ENCODE assay signal across 15 cellular contexts in genomic region chr5:147691134-147691533, GRCh38.
A peak's percentile ranks its signal among the peaks of the same experiment; 100 is the strongest.
DNase-seq lines count a peak whose midpoint lies in the region; ATAC-seq and TF ChIP-seq lines count a peak whose summit lies in the region.
"Had no signal": no experiment of that assay in that cellular context is flagged by ENCODE, and none has a peak within 500 bp of the region (broad histone marks: within the 10 kb centered on the region; RNA-seq: fewer than 3 reads in every experiment).

No MANE protein-coding gene starts in this region.

- no peak overlapping the region for H3K14ac ChIP-seq in mesenchymal stem cell (ENCODE audit: low read length in 2 of 2)

- no peak overlapping the region for H2BK12ac ChIP-seq in mesenchymal stem cell (ENCODE audit: low read length in 2 of 2)

- DNase-seq in left ventricle myocardium superior (no peak), right atrium auricular region (ENCODE audit: low spot score) (no peak), cerebellum (ENCODE audit: low spot score) (peak; percentile 20), mesenchymal stem cell (peak; percentile 7), NCI-H2171 treated with DMSO at 0.1 percent for 48 hours (lab: John Stamatoyannopoulos, UW) (no peak), testis (no peak)
- DNase-seq: BE2C; CD4-positive, alpha-beta memory T cell; COR-L47; GF-D8 had no signal

- no peak overlapping the region for H3K4ac ChIP-seq in mesenchymal stem cell (ENCODE audit: low read depth in 1 of 2, low read length in 2 of 2)

- no peak for TF ChIP-seq CTCF in right atrium auricular region (IDR thresholded peaks at IDR 0.05)
- TF ChIP-seq CTCF in testis (IDR thresholded peaks at IDR 0.05): no peak

- H2BK5ac ChIP-seq in mesenchymal stem cell (ENCODE audit: low read depth, low read length, poor library complexity, severe bottlenecking): no peak overlapping the region

- H3K36me3 ChIP-seq in right atrium auricular region: no peaks in the 10 kb centered on the region
- H3K36me3 ChIP-seq in mesenchymal stem cell (ENCODE audit: control insufficient read depth in 1 of 2, insufficient read depth in 2 of 2, low read depth in 1 of 2, low read length in 2 of 2): no peaks in the 10 kb centered on the region
- H3K36me3 ChIP-seq in stomach smooth muscle (ENCODE audit: control insufficient read depth in 2 of 2, insufficient read depth in 2 of 2, low read length in 2 of 2): no peaks in the 10 kb centered on the region
- H3K36me3 ChIP-seq in testis (ENCODE audit: low read depth, missing control alignments): no peaks in the 10 kb centered on the region
- H3K36me3 ChIP-seq: BE2C, HAP-1 had no signal

- intact Hi-C loops in left ventricle myocardium superior (cut with micrococcal nuclease) (no loop called here), testis (cut with DNase I; ENCODE audit: low total_unique reads) (no loop called here)

- H3K18ac ChIP-seq in mesenchymal stem cell (ENCODE audit: low read depth in 1 of 2, low read length in 2 of 2): no peak overlapping the region

- H3K4me1 ChIP-seq in right atrium auricular region (no peaks in the 10 kb centered on the region), mesenchymal stem cell (ENCODE audit: control insufficient read depth, insufficient read depth, low read depth, low read length) (no peaks in the 10 kb centered on the region), stomach smooth muscle (ENCODE audit: control insufficient read depth, insufficient read depth, low read length) (peaks cover 32% of the 10 kb centered on the region), testis (peaks cover 14% of the 10 kb centered on the region)
- H3K4me1 ChIP-seq: A549, HAP-1 had no signal

- no peak overlapping the region for H3K23ac ChIP-seq in mesenchymal stem cell (ENCODE audit: low read length in 2 of 2)

- no peak overlapping the region for H3K27ac ChIP-seq in right atrium auricular region
- no peak overlapping the region for H3K27ac ChIP-seq in mesenchymal stem cell (ENCODE audit: low read length, poor library complexity, severe bottlenecking)
- H3K27ac ChIP-seq in stomach smooth muscle (ENCODE audit: low read length): peak overlapping the region; percentile 19
- H3K27ac ChIP-seq in testis: no peak overlapping the region
- H3K27ac ChIP-seq: A549, C4-2B had no signal

- no peak overlapping the region for H2BK120ac ChIP-seq in mesenchymal stem cell (ENCODE audit: low read depth, low read length)

- no peak overlapping the region for H4K8ac ChIP-seq in mesenchymal stem cell (ENCODE audit: low read length)

- H2AK5ac ChIP-seq in mesenchymal stem cell (ENCODE audit: low read length, severe bottlenecking): no peak overlapping the region

- H3K79me1 ChIP-seq in mesenchymal stem cell (replicated peaks; ENCODE audit: low read length, poor library complexity, severe bottlenecking): no peaks in the 10 kb centered on the region

- H2AFZ ChIP-seq in mesenchymal stem cell (ENCODE audit: low read depth, low read length): no peak overlapping the region

- no peak overlapping the region for H4K91ac ChIP-seq in mesenchymal stem cell (ENCODE audit: low read length)

- ATAC-seq in left ventricle myocardium superior: peak; percentile 72
- no peak for ATAC-seq in GM18517 (IDR thresholded peaks at IDR 0.05; ENCODE audit: unreplicated experiment)

- no peak overlapping the region for H2BK15ac ChIP-seq in mesenchymal stem cell (ENCODE audit: low read depth, poor library complexity, severe bottlenecking)

- H3K4me3 ChIP-seq in right atrium auricular region: no peak overlapping the region
- H3K4me3 ChIP-seq in mesenchymal stem cell (ENCODE audit: insufficient read depth in 1 of 2, low read depth in 1 of 2, low read length in 2 of 2): no peak overlapping the region
- H3K4me3 ChIP-seq in stomach smooth muscle (ENCODE audit: low read length in 2 of 2): no peak overlapping the region
- H3K4me3 ChIP-seq in testis: no peak overlapping the region
- H3K4me3 ChIP-seq: A549, HAP-1 had no signal

- no peak overlapping the region for H3K4me2 ChIP-seq in mesenchymal stem cell (ENCODE audit: low read length, poor library complexity, severe bottlenecking)
- H3K4me2 ChIP-seq: A549 had no signal

- H3K27me3 ChIP-seq in right atrium auricular region (no peaks in the 10 kb centered on the region), mesenchymal stem cell (ENCODE audit: control insufficient read depth in 1 of 2, insufficient read depth in 1 of 2, low read length in 2 of 2) (no peaks in the 10 kb centered on the region), stomach smooth muscle (ENCODE audit: control insufficient read depth in 1 of 2, insufficient read depth in 2 of 2, low read length in 2 of 2) (no peaks in the 10 kb centered on the region), testis (no peaks in the 10 kb centered on the region)
- H3K27me3 ChIP-seq: BE2C had no signal

- no peaks in the 10 kb centered on the region for H3K9me3 ChIP-seq in right atrium auricular region
- no peaks in the 10 kb centered on the region for H3K9me3 ChIP-seq in mesenchymal stem cell (ENCODE audit: control insufficient read depth, low read length)
- no peaks in the 10 kb centered on the region for H3K9me3 ChIP-seq in stomach smooth muscle (ENCODE audit: control insufficient read depth in 2 of 2, low read length in 2 of 2)
- no peaks in the 10 kb centered on the region for H3K9me3 ChIP-seq in testis
- H3K9me3 ChIP-seq: A549, BE2C, HAP-1 had no signal

- no peak for TF ChIP-seq POLR2A in testis (IDR thresholded peaks at IDR 0.05)

- no peak overlapping the region for H3K9ac ChIP-seq in mesenchymal stem cell (ENCODE audit: low read length)
- H3K9ac ChIP-seq in stomach smooth muscle (ENCODE audit: low read length in 2 of 2): no peak overlapping the region

- WGBS in mesenchymal stem cell: 70% methylated on average over 3 of the region's 3 CpGs
- WGBS in testis, 2 donors: 33 to 50% methylated on average over 3 of the region's 3 CpGs

Comparison
In these comparisons a context has a peak if more than half of its experiments do, and no peak if none do; other contexts are left out.
1. DNase-seq: peak in cerebellum (single experiment) and mesenchymal stem cell (single experiment); none in left ventricle myocardium superior (single experiment), right atrium auricular region (single experiment), NCI-H2171 treated with DMSO at 0.1 percent for 48 hours (single experiment) and testis (single experiment).